ENCODE assay signal across 16 cellular contexts in genomic region chr16:68365167-68365817, GRCh38. TPM values are rescaled to one million over a fixed set of nuclear protein-coding genes. Genes with fewer than 3 reads are reported as not detected.
A peak's percentile ranks its signal among the peaks of the same experiment; 100 is the strongest.
DNase-seq lines count a peak whose midpoint lies in the region; ATAC-seq and TF ChIP-seq lines count a peak whose summit lies in the region.
"Had no signal": no experiment of that assay in that cellular context is flagged by ENCODE, and none has a peak within 500 bp of the region (broad histone marks: within the 10 kb centered on the region; RNA-seq: fewer than 3 reads in every experiment).

No MANE protein-coding gene starts in this region.

- H3K36me3 Mint-ChIP-seq in activated naive CD8-positive, alpha-beta T cell treated with anti-CD3 and anti-CD28 coated beads, Interleukin-2, amount 10 ng/mL, durations not matched to agents 7 days and 5 days: peaks cover 9% of the 10 kb centered on the region
- H3K36me3 Mint-ChIP-seq in activated naive CD8-positive, alpha-beta T cell treated with anti-CD3 and anti-CD28 coated beads for 36 hours: no peaks in the 10 kb centered on the region

- POLR2A ChIA-PET in activated naive CD8-positive, alpha-beta T cell treated with anti-CD3 and anti-CD28 coated beads, Interleukin-2, amount 10 ng/mL, durations not matched to agents 7 days and 5 days (lab: Charles Lee): interaction anchor here (3.8 kb wide), 1 partner anchor 8 kb away, joined by 15 read pairs; no protein-coding TSS in a partner anchor

- no peak for TF ChIP-seq CTCF in Peyer's patch (IDR thresholded peaks at IDR 0.05)

- H3K4me1 Mint-ChIP-seq in activated naive CD8-positive, alpha-beta T cell treated with anti-CD3 and anti-CD28 coated beads, Interleukin-2, amount 10 ng/mL, durations not matched to agents 7 days and 5 days: peaks cover 27% of the 10 kb centered on the region
- peaks cover 28% of the 10 kb centered on the region for H3K4me1 Mint-ChIP-seq in activated naive CD8-positive, alpha-beta T cell treated with anti-CD3 and anti-CD28 coated beads for 36 hours

- no peak overlapping the region for H3K27ac ChIP-seq in Peyer's patch
- H3K27ac ChIP-seq: gastroesophageal sphincter, parathyroid adenoma, SJCRH30 had no signal

- no peaks in the 10 kb centered on the region for H3K9me3 ChIP-seq in Peyer's patch
- H3K9me3 ChIP-seq: gastroesophageal sphincter, SJCRH30 had no signal

- no peak for ATAC-seq in activated naive CD8-positive, alpha-beta T cell treated with anti-CD3 and anti-CD28 coated beads, Interleukin-2, amount 10 ng/mL, durations not matched to agents 7 days and 5 days (ENCODE audit: low read depth)
- ATAC-seq in HG02885 (IDR thresholded peaks at IDR 0.05; ENCODE audit: poor library complexity, unreplicated experiment): no peak
- ATAC-seq: gastroesophageal sphincter had no signal

- H3K27me3 Mint-ChIP-seq in activated naive CD8-positive, alpha-beta T cell treated with anti-CD3 and anti-CD28 coated beads, Interleukin-2, amount 10 ng/mL, durations not matched to agents 7 days and 5 days: peaks cover 17% of the 10 kb centered on the region
- peaks cover 37% of the 10 kb centered on the region for H3K27me3 Mint-ChIP-seq in activated naive CD8-positive, alpha-beta T cell treated with anti-CD3 and anti-CD28 coated beads for 36 hours

- TF ChIP-seq POLR2A in Peyer's patch (IDR thresholded peaks at IDR 0.05): no peak

- DNase-seq in activated naive CD8-positive, alpha-beta T cell treated with anti-CD3 and anti-CD28 coated beads, Interleukin-2, amount 10 ng/mL, durations not matched to agents 7 days and 5 days: peak; percentile 31
- DNase-seq in activated naive CD8-positive, alpha-beta T cell treated with anti-CD3 and anti-CD28 coated beads for 36 hours: no peak
- DNase-seq in Peyer's patch (peak in 2 of 3 donors; percentile 41 to 62), kidney tubule cell (ENCODE audit: low spot score) (peak; percentile 17), mucosa of gallbladder (ENCODE audit: low spot score) (no peak), kidney glomerular epithelial cell (lab: John Stamatoyannopoulos, UW) (no peak), foreskin melanocyte (no peak)
- DNase-seq: activated CD4-positive, alpha-beta T cell treated with anti-CD3 and anti-CD28 coated beads, Interleukin-2, amount 50 U/mL, for 1 hour; activated T-cell treated with anti-CD3 and anti-CD28 coated beads, Interleukin-2, amount 50 U/mL, for 24 hours; NCI-H2171; SJCRH30; stimulated activated CD4-positive, alpha-beta T cell treated with anti-CD3 and anti-CD28 coated beads, Interleukin-15, amount 100 ng/mL, for 24 hours; T-helper 9 cell had no signal

- H3K4me1 ChIP-seq in Peyer's patch: peaks cover 0 to 27% (median 11%) of the 10 kb centered on the region in 4 donors

- H3K27me3 ChIP-seq in Peyer's patch: no peaks in the 10 kb centered on the region
- H3K27me3 ChIP-seq: SJCRH30 had no signal

- H3K4me3 ChIP-seq in Peyer's patch: no peak overlapping the region
- H3K4me3 ChIP-seq: gastroesophageal sphincter, SJCRH30 had no signal

- no peaks in the 10 kb centered on the region for H3K9me3 Mint-ChIP-seq in activated naive CD8-positive, alpha-beta T cell treated with anti-CD3 and anti-CD28 coated beads, Interleukin-2, amount 10 ng/mL, durations not matched to agents 7 days and 5 days
- H3K9me3 Mint-ChIP-seq in activated naive CD8-positive, alpha-beta T cell treated with anti-CD3 and anti-CD28 coated beads for 36 hours: no peaks in the 10 kb centered on the region
- H3K9me3 Mint-ChIP-seq: activated T-cell treated with anti-CD3 and anti-CD28 coated beads, Interleukin-2, amount 50 U/mL, for 24 hours had no signal

- H3K27ac Mint-ChIP-seq in activated naive CD8-positive, alpha-beta T cell treated with anti-CD3 and anti-CD28 coated beads, Interleukin-2, amount 10 ng/mL, durations not matched to agents 7 days and 5 days: no peak overlapping the region
- H3K27ac Mint-ChIP-seq in activated naive CD8-positive, alpha-beta T cell treated with anti-CD3 and anti-CD28 coated beads for 36 hours: no peak overlapping the region
- H3K27ac Mint-ChIP-seq: activated T-cell treated with anti-CD3 and anti-CD28 coated beads, Interleukin-2, amount 50 U/mL, for 24 hours had no signal

- no peak overlapping the region for H3K4me3 Mint-ChIP-seq in activated naive CD8-positive, alpha-beta T cell treated with anti-CD3 and anti-CD28 coated beads, Interleukin-2, amount 10 ng/mL, durations not matched to agents 7 days and 5 days
- H3K4me3 Mint-ChIP-seq in activated naive CD8-positive, alpha-beta T cell treated with anti-CD3 and anti-CD28 coated beads for 36 hours: no peak overlapping the region
- H3K4me3 Mint-ChIP-seq: activated T-cell treated with anti-CD3 and anti-CD28 coated beads, Interleukin-2, amount 50 U/mL, for 24 hours had no signal

- peaks cover 0 to 72% (median 0%) of the 10 kb centered on the region in 3 donors for H3K36me3 ChIP-seq in Peyer's patch
- H3K36me3 ChIP-seq: SJCRH30 had no signal

RNA-seq across cellular contexts. Expression of gene PRMT7, which starts 54.5 kb away (rescaled TPM):
- total RNA-seq in activated naive CD8-positive, alpha-beta T cell treated with anti-CD3 and anti-CD28 coated beads, Interleukin-2, amount 10 ng/mL, durations not matched to agents 7 days and 5 days: 10 to 100 TPM; 85.7 to 87.3 TPM
- total RNA-seq in activated naive CD8-positive, alpha-beta T cell treated with anti-CD3 and anti-CD28 coated beads for 36 hours: 10 to 100 TPM; 68.9 to 72.0 TPM
- total RNA-seq in Peyer's patch (100 to 1,000 TPM in 1 of 4 donors, 10 to 100 TPM in 3; 36.6 to 145 (median 65.0) TPM), mucosa of gallbladder (34.3 TPM)

RNA-seq across cellular contexts. Expression of gene SLC7A6OS, which starts 54.5 kb away (rescaled TPM):
- 10 to 100 TPM; 38.2 to 44.4 TPM for total RNA-seq in activated naive CD8-positive, alpha-beta T cell treated with anti-CD3 and anti-CD28 coated beads, Interleukin-2, amount 10 ng/mL, durations not matched to agents 7 days and 5 days
- 10 to 100 TPM; 23.0 to 23.3 TPM for total RNA-seq in activated naive CD8-positive, alpha-beta T cell treated with anti-CD3 and anti-CD28 coated beads for 36 hours
- total RNA-seq in Peyer's patch (10 to 100 TPM; 11.4 to 26.0 (median 18.3) TPM), mucosa of gallbladder (15.6 TPM)

Comparison
In these comparisons a context has a peak if more than half of its experiments do, and no peak if none do; other contexts are left out.
1. DNase-seq: peak in activated naive CD8-positive, alpha-beta T cell treated with anti-CD3 and anti-CD28 coated beads, Interleukin-2, amount 10 ng/mL, durations not matched to agents 7 days and 5 days (single experiment), Peyer's patch (2 of 3) and kidney tubule cell (single experiment); none in activated naive CD8-positive, alpha-beta T cell treated with anti-CD3 and anti-CD28 coated beads for 36 hours (single experiment), mucosa of gallbladder (single experiment), kidney glomerular epithelial cell (single experiment) and foreskin melanocyte (single experiment).